25 cellular contexts compared by ENCODE assay signal in genomic region chr7:30274641-30275040, GRCh38.
"Had no signal": no experiment of that assay in that cellular context is flagged by ENCODE, and none has a peak within 500 bp of the region (broad histone marks: within the 10 kb centered on the region; RNA-seq: fewer than 3 reads in every experiment).

No MANE protein-coding gene starts in this region.

- H3K4me1 ChIP-seq: SJSA1 had no signal

- H3K9me3 ChIP-seq: SJSA1 had no signal

- H3K36me3 ChIP-seq: SJSA1 had no signal

- H3K27me3 ChIP-seq: SJSA1 had no signal

- ATAC-seq: K562, T-cell had no signal

- H3K27ac ChIP-seq: HL-60, KMS-11, SJSA1, SK-N-MC had no signal

- H3K4me3 ChIP-seq: K562, SJSA1, SK-N-MC had no signal

- H3K4me2 ChIP-seq: KMS-11 had no signal

- H3K9ac ChIP-seq: KMS-11 had no signal

- FAIRE-seq: HTR-8/SVneo, K562, RCC 7860 had no signal

- DNase-seq: MV-4-11, NCI-H1092, NCI-H1105 treated with DMSO at 0.1 percent for 48 hours, NCI-H1417 treated with DMSO at 0.1 percent for 48 hours, NCI-H146, NCI-H1694 treated with DMSO at 0.1 percent for 48 hours, NCI-H1930, NCI-H2081, NCI-H2107, NCI-H2227 treated with DMSO at 0.1 percent for 48 hours, NCI-H524, NCI-H526 treated with DMSO at 0.1 percent for 48 hours, NCI-H748 treated with DMSO at 0.1 percent for 48 hours, Right ventricle myocardium superior, RPMI8226, SIG-M5, SW 1271, T-cell had no signal
